In genomic region chr15:91936182-91936775, GRCh38 we compare ENCODE assay signal across 22 cellular contexts.
DNase-seq lines count a peak whose midpoint lies in the region; FAIRE-seq and TF ChIP-seq lines count a peak whose summit lies in the region.
"Had no signal": no experiment of that assay in that cellular context is flagged by ENCODE, and none has a peak within 500 bp of the region (broad histone marks: within the 10 kb centered on the region; RNA-seq: fewer than 3 reads in every experiment).

No MANE protein-coding gene starts in this region.

- TF ChIP-seq CTCF in spleen (IDR thresholded peaks at IDR 0.05 in 8 of 11, conservative IDR thresholded peaks at IDR 0.05 in 3 of 11): no peak

- H3K27me3 ChIP-seq in spleen (replicated peaks in 1 of 7): peaks cover 0 to 3% (median 0%) of the 10 kb centered on the region in 7 donors
- H3K27me3 ChIP-seq: upper lobe of right lung had no signal

- intact Hi-C loops in dendritic cell treated with granulocyte-macrophage colony-stimulating factor and Interleukin-4, amounts not matched to agents 40 ng/mL and 50 ng/mL, for 4 days (cut with micrococcal nuclease): no loop called here
- intact Hi-C loops in spleen (cut with DNase I; ENCODE audit: low total_unique reads): no loop called here

- no peaks in the 10 kb centered on the region for H3K36me3 ChIP-seq in spleen
- H3K36me3 ChIP-seq: upper lobe of right lung had no signal

- H3K36me3 Mint-ChIP-seq in dendritic cell treated with granulocyte-macrophage colony-stimulating factor and Interleukin-4, amounts not matched to agents 40 ng/mL and 50 ng/mL, for 4 days (ENCODE audit: low read depth): peaks cover 14% of the 10 kb centered on the region

- DNase-seq in GM12891 (ENCODE audit: insufficient read length, low spot score) (no peak), NOMO-1 treated with DMSO at 0.1 percent for 48 hours (lab: John Stamatoyannopoulos, UW; ENCODE audit: unreplicated experiment) (peak; percentile 51), spleen (no peak), NCI-H1417 treated with DMSO at 0.1 percent for 48 hours (lab: John Stamatoyannopoulos, UW) (no peak), SW480 (ENCODE audit: low spot score) (no peak)
- no peak for DNase-seq in activated CD8-positive, alpha-beta memory T cell treated with anti-CD3 and anti-CD28 coated beads, Interleukin-2, amount 50 U/mL, for 4 hours
- DNase-seq: activated B cell treated with CpG ODN at 0.5 μM for 24 hours; activated CD4-positive, alpha-beta T cell treated with anti-CD3 and anti-CD28 coated beads, Interleukin-2, amount 50 U/mL, for 48 hours; activated effector memory CD4-positive, alpha-beta T cell treated with Interleukin-2 at 50 U/mL for 16 hours; CD4-positive, alpha-beta T cell; head of caudate nucleus; left colon; mesendoderm; naive thymus-derived CD8-positive, alpha-beta T cell; NCI-H2029; retina; stimulated activated naive CD8-positive, alpha-beta T cell treated with anti-CD3 and anti-CD28 coated beads, Interleukin-15, amount 100 ng/mL, for 72 hours; upper lobe of right lung had no signal

- H3K9me3 ChIP-seq in spleen: peaks cover 0 to 8% (median 0%) of the 10 kb centered on the region in 8 donors
- H3K9me3 ChIP-seq: upper lobe of right lung had no signal

- peak overlapping the region; percentile 39 for H3K27ac Mint-ChIP-seq in dendritic cell treated with granulocyte-macrophage colony-stimulating factor and Interleukin-4, amounts not matched to agents 40 ng/mL and 50 ng/mL, for 4 days
- H3K27ac Mint-ChIP-seq: activated B cell treated with CpG ODN at 0.5 μM for 24 hours; CD4-positive, alpha-beta T cell; naive thymus-derived CD8-positive, alpha-beta T cell; stimulated activated naive CD8-positive, alpha-beta T cell treated with anti-CD3 and anti-CD28 coated beads, Interleukin-15, amount 100 ng/mL, for 72 hours had no signal

- H3K4me1 ChIP-seq in spleen: peaks cover 2 to 50% (median 28%) of the 10 kb centered on the region in 6 donors

- no peak for FAIRE-seq in GM12891 (lab: Jason Lieb, UNC)
- FAIRE-seq: endometrium had no signal

- H3K4me3 ChIP-seq in spleen: no peak overlapping the region
- H3K4me3 ChIP-seq: SK-N-MC, upper lobe of right lung had no signal

- no peak overlapping the region for H3K4me3 Mint-ChIP-seq in dendritic cell treated with granulocyte-macrophage colony-stimulating factor and Interleukin-4, amounts not matched to agents 40 ng/mL and 50 ng/mL, for 4 days
- H3K4me3 Mint-ChIP-seq: activated B cell treated with CpG ODN at 0.5 μM for 24 hours; CD4-positive, alpha-beta T cell; naive thymus-derived CD8-positive, alpha-beta T cell; stimulated activated naive CD8-positive, alpha-beta T cell treated with anti-CD3 and anti-CD28 coated beads, Interleukin-15, amount 100 ng/mL, for 72 hours had no signal

- TF ChIP-seq POLR2A in GM12891 (IDR thresholded peaks at IDR 0.05; ENCODE audit: low read depth, low read length) (no peak), spleen (IDR thresholded peaks at IDR 0.05) (no peak)

- peaks cover 65% of the 10 kb centered on the region for H3K4me1 Mint-ChIP-seq in dendritic cell treated with granulocyte-macrophage colony-stimulating factor and Interleukin-4, amounts not matched to agents 40 ng/mL and 50 ng/mL, for 4 days (ENCODE audit: low read depth)
- H3K4me1 Mint-ChIP-seq: activated B cell treated with CpG ODN at 0.5 μM for 24 hours had no signal

- H3K9me3 Mint-ChIP-seq in dendritic cell treated with granulocyte-macrophage colony-stimulating factor and Interleukin-4, amounts not matched to agents 40 ng/mL and 50 ng/mL, for 4 days: peaks cover 7% of the 10 kb centered on the region
- H3K9me3 Mint-ChIP-seq: CD4-positive, alpha-beta T cell; stimulated activated naive CD8-positive, alpha-beta T cell treated with anti-CD3 and anti-CD28 coated beads, Interleukin-15, amount 100 ng/mL, for 72 hours had no signal

- 72 to 87% (median 81%) methylated on average over 7 of the region's 7 CpGs for WGBS in spleen, 5 donors

- H3K27ac ChIP-seq in spleen: peak overlapping the region in 5 of 8 donors; percentile 16 to 49 (median 40)
- H3K27ac ChIP-seq: KMS-11, SK-N-MC, upper lobe of right lung had no signal

- H3K27me3 Mint-ChIP-seq in dendritic cell treated with granulocyte-macrophage colony-stimulating factor and Interleukin-4, amounts not matched to agents 40 ng/mL and 50 ng/mL, for 4 days: no peaks in the 10 kb centered on the region
- H3K27me3 Mint-ChIP-seq: activated B cell treated with CpG ODN at 0.5 μM for 24 hours; CD4-positive, alpha-beta T cell; naive thymus-derived CD8-positive, alpha-beta T cell; stimulated activated naive CD8-positive, alpha-beta T cell treated with anti-CD3 and anti-CD28 coated beads, Interleukin-15, amount 100 ng/mL, for 72 hours had no signal

TF ChIP-seq in GM12891, 5 proteins besides CTCF, POLR2A, EP300 and RAD21:
- TF ChIP-seq POU2F2 (IDR thresholded peaks at IDR 0.05; ENCODE audit: low read depth, low read length): no peak
- peak; percentile 52 for TF ChIP-seq SPI1 (IDR thresholded peaks at IDR 0.05; ENCODE audit: low read depth, low read length)
